In genomic region chr7:36971515-36972139, GRCh38 we compare ENCODE assay signal across 15 cellular contexts.
DNase-seq lines count a peak whose midpoint lies in the region; ATAC-seq, FAIRE-seq and TF ChIP-seq lines count a peak whose summit lies in the region.
"Had no signal": no experiment of that assay in that cellular context is flagged by ENCODE, and none has a peak within 500 bp of the region (broad histone marks: within the 10 kb centered on the region; RNA-seq: fewer than 3 reads in every experiment).

No MANE protein-coding gene starts in this region.

- no peak for DNase-seq in GM19239 (ENCODE audit: insufficient read length, low spot score)
- DNase-seq in NCI-H748 treated with DMSO at 0.1 percent for 48 hours (lab: John Stamatoyannopoulos, UW), result peak; percentile 65
- DNase-seq in retinal pigment epithelial cell (ENCODE audit: low read depth), result peak; percentile 20
- no peak for DNase-seq in AG20443 (ENCODE audit: low spot score)
- DNase-seq in stimulated activated effector memory CD8-positive, alpha-beta T cell treated with anti-CD3 and anti-CD28 coated beads, Interleukin-12 subunit alpha, Interleukin-12 subunit beta, amount 100 ng/mL, for 72 hours (ENCODE audit: low spot score in 2 of 2), result no peak
- DNase-seq in AG08395 (ENCODE audit: low spot score), result no peak
- DNase-seq: activated CD8-positive, alpha-beta T cell treated with anti-CD3 and anti-CD28 coated beads for 36 hours; activated effector memory CD4-positive, alpha-beta T cell treated with anti-CD3 and anti-CD28 coated beads, Interleukin-2, amount 50 U/mL, for 16 hours; IMR-90; NCI-H1048; NCI-H524 treated with DMSO at 0.1 percent for 48 hours; stimulated activated naive B cell treated with anti-CD40 and anti-IgM and Interleukin-4, amounts not matched to agents 10 μg/mL and 1 μg/mL and 100 μg/mL, for 72 hours; uterus had no signal

- H3K9me3 Mint-ChIP-seq in stimulated activated effector memory CD8-positive, alpha-beta T cell treated with anti-CD3 and anti-CD28 coated beads, Interleukin-12 subunit alpha, Interleukin-12 subunit beta, amount 100 ng/mL, for 72 hours, result peaks cover 6% of the 10 kb centered on the region
- H3K9me3 Mint-ChIP-seq: activated CD8-positive, alpha-beta T cell treated with anti-CD3 and anti-CD28 coated beads for 36 hours had no signal

- no peak overlapping the region for H3K27ac Mint-ChIP-seq in stimulated activated effector memory CD8-positive, alpha-beta T cell treated with anti-CD3 and anti-CD28 coated beads, Interleukin-12 subunit alpha, Interleukin-12 subunit beta, amount 100 ng/mL, for 72 hours
- H3K27ac Mint-ChIP-seq: activated CD8-positive, alpha-beta T cell treated with anti-CD3 and anti-CD28 coated beads for 36 hours; stimulated activated naive B cell treated with anti-CD40 and anti-IgM and Interleukin-4, amounts not matched to agents 10 μg/mL and 1 μg/mL and 100 μg/mL, for 72 hours had no signal

- no peak for ATAC-seq in stimulated activated effector memory CD8-positive, alpha-beta T cell treated with anti-CD3 and anti-CD28 coated beads, Interleukin-12 subunit alpha, Interleukin-12 subunit beta, amount 100 ng/mL, for 72 hours
- no peak for ATAC-seq in HG02759 (IDR thresholded peaks at IDR 0.05; ENCODE audit: unreplicated experiment)
- ATAC-seq: activated CD8-positive, alpha-beta T cell treated with anti-CD3 and anti-CD28 coated beads for 36 hours; stimulated activated naive B cell treated with anti-CD40 and anti-IgM and Interleukin-4, amounts not matched to agents 10 μg/mL and 1 μg/mL and 100 μg/mL, for 72 hours had no signal

- peak; percentile 42 for FAIRE-seq in GM19239 (lab: Jason Lieb, UNC)
- FAIRE-seq in islet of Langerhans (lab: Jason Lieb, UNC), result peak; percentile 99

- H3K4me3 Mint-ChIP-seq in stimulated activated effector memory CD8-positive, alpha-beta T cell treated with anti-CD3 and anti-CD28 coated beads, Interleukin-12 subunit alpha, Interleukin-12 subunit beta, amount 100 ng/mL, for 72 hours, result no peak overlapping the region
- H3K4me3 Mint-ChIP-seq: activated CD8-positive, alpha-beta T cell treated with anti-CD3 and anti-CD28 coated beads for 36 hours; stimulated activated naive B cell treated with anti-CD40 and anti-IgM and Interleukin-4, amounts not matched to agents 10 μg/mL and 1 μg/mL and 100 μg/mL, for 72 hours had no signal

- H3K4me3 ChIP-seq in retinal pigment epithelial cell (ENCODE audit: low read length), result no peak overlapping the region
- H3K4me3 ChIP-seq: uterus had no signal

- TF ChIP-seq CTCF in retinal pigment epithelial cell (conservative IDR thresholded peaks at IDR 0.05; ENCODE audit: low read depth, low read length), result no peak

- no peaks in the 10 kb centered on the region for H3K36me3 Mint-ChIP-seq in stimulated activated effector memory CD8-positive, alpha-beta T cell treated with anti-CD3 and anti-CD28 coated beads, Interleukin-12 subunit alpha, Interleukin-12 subunit beta, amount 100 ng/mL, for 72 hours

- H3K4me1 Mint-ChIP-seq in stimulated activated effector memory CD8-positive, alpha-beta T cell treated with anti-CD3 and anti-CD28 coated beads, Interleukin-12 subunit alpha, Interleukin-12 subunit beta, amount 100 ng/mL, for 72 hours, result peaks cover 32% of the 10 kb centered on the region

Comparison
In these comparisons a context has a peak if more than half of its experiments do, and no peak if none do; other contexts are left out.
1. DNase-seq: peak in NCI-H748 treated with DMSO at 0.1 percent for 48 hours (single experiment) and retinal pigment epithelial cell (single experiment); none in GM19239 (single experiment), AG20443 (single experiment), stimulated activated effector memory CD8-positive, alpha-beta T cell treated with anti-CD3 and anti-CD28 coated beads, Interleukin-12 subunit alpha, Interleukin-12 subunit beta, amount 100 ng/mL, for 72 hours (0 of 2) and AG08395 (single experiment).